16 cellular contexts compared by ENCODE assay signal in the genomic region with DNA sequence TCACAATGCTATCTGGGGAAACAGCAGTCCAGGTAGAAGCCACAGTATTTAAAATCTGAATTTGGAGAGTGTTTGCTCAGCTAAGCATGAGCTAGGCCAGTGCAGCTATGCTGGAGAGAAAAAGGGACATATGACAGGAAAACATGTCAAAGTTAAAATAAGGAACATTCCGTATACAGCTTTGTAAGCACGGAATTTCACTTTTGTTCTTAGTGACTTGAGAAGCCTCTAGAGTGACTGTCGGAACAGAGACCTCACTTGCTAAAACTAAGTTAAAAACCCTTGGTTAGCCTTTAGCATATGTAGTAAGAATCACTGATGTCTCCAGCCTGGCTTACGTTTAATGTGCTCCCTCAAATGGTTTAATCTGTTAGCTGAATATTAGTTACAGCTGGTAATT.
"Had no signal": no experiment of that assay in that cellular context is flagged by ENCODE, and none has a peak within 500 bp of the region (broad histone marks: within the 10 kb centered on the region; RNA-seq: fewer than 3 reads in every experiment).

No MANE protein-coding gene starts in this region.

- ATAC-seq: Panc1, PC-3 had no signal

- H3K27ac ChIP-seq: RWPE1 had no signal

- DNase-seq: KBM-7, MV-4-11, NCI-H1048, NCI-H1105 treated with DMSO at 0.1 percent for 48 hours, NCI-H1436, NCI-H187 treated with DMSO at 0.1 percent for 48 hours, NCI-H2081, NCI-H2107, NCI-H2227 treated with DMSO at 0.1 percent for 48 hours, NCI-H524, NCI-H526 treated with DMSO at 0.1 percent for 48 hours, NCI-H748 treated with DMSO at 0.1 percent for 48 hours, PC-3, SHP77 had no signal
